In genomic region chr22:48675828-48676145, GRCh38 we compare ENCODE assay signal across 29 cellular contexts.
"Had no signal": no experiment of that assay in that cellular context is flagged by ENCODE, and none has a peak within 500 bp of the region (broad histone marks: within the 10 kb centered on the region; RNA-seq: fewer than 3 reads in every experiment).

No MANE protein-coding gene starts in this region.

- DNase-seq: activated B cell treated with CpG ODN at 0.5 μM for 24 hours; activated CD4-positive, alpha-beta memory T cell treated with anti-CD3 and anti-CD28 coated beads, Interleukin-2, amount 10 ng/mL, durations not matched to agents 7 days and 5 days; activated CD4-positive, alpha-beta T cell treated with anti-CD3 and anti-CD28 coated beads for 48 hours; activated CD8-positive, alpha-beta memory T cell treated with anti-CD3 and anti-CD28 coated beads, Interleukin-2, amount 50 U/mL, for 48 hours; activated gamma-delta T cell; activated naive CD4-positive, alpha-beta T cell; activated naive CD4-positive, alpha-beta T cell treated with anti-CD3 and anti-CD28 coated beads, Interleukin-2, amount 10 ng/mL, durations not matched to agents 7 days and 5 days; activated T-cell treated with anti-CD3 and anti-CD28 coated beads for 4 hours; activated T-cell treated with anti-CD3 and anti-CD28 coated beads, Interleukin-2, amount 50 U/mL, for 24 hours; activated T-cell treated with anti-CD3 and anti-CD28 coated beads, Interleukin-2, amount 50 U/mL, for 72 hours; adrenal gland; amygdala; aorta; body of pancreas; central memory CD4-positive, alpha-beta T cell; cerebellar nuclear complex; dorsolateral prefrontal cortex; effector memory CD4-positive, alpha-beta T cell; endodermal cell; foreskin fibroblast; head of caudate nucleus; T-helper 1 cell; T-helper 17 cell; T1000; WERI-Rb-1 had no signal

- ATAC-seq: activated CD4-positive, CD25-positive, alpha-beta regulatory T cell treated with anti-CD3 and anti-CD28 coated beads, Interleukin-2, amount 50 U/mL, for 24 hours; activated naive CD4-positive, alpha-beta T cell treated with anti-CD3 and anti-CD28 coated beads, Interleukin-2, amount 50 U/mL, for 72 hours; activated T-cell treated with anti-CD3 and anti-CD28 coated beads, Interleukin-2, amount 50 U/mL, for 72 hours; body of pancreas; esophagus mucosa; T-helper 17 cell had no signal

- H3K36me3 ChIP-seq: adrenal gland had no signal

- H3K4me1 ChIP-seq: adrenal gland, body of pancreas had no signal

- H3K27ac ChIP-seq: adrenal gland, body of pancreas, coronary artery, dorsolateral prefrontal cortex, WERI-Rb-1 had no signal

- H3K4me3 ChIP-seq: adrenal gland, body of pancreas, coronary artery, dorsolateral prefrontal cortex had no signal

- H3K27me3 ChIP-seq: adrenal gland, body of pancreas, dorsolateral prefrontal cortex had no signal
